1 cellular context compared by ENCODE assay signal in the genomic region with DNA sequence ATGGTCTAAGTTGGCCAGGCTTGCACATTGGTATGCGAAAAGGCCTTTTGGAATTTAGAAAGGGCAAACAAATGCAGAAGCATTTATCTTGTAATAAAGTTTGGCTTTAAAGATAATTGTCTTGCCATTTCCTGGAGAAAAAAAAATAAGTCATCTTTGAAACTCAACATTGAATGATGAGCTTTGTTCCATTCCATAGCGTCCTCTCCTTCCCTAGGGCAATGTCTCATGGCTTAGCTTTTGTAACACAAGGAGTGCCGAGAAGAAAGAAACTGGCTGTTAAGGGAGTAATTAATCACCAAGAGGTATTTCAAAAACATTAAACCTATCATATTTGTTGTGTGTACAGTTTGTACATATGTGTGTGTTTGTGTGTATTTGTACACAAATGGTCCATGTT.
TF ChIP-seq lines count a peak whose summit lies in the region.

No MANE protein-coding gene starts in this region.

TF ChIP-seq in SK-N-SH, 30 proteins besides CTCF, POLR2A, EP300 and RAD21 (continued from another document):
- TF ChIP-seq, protein P1, sequence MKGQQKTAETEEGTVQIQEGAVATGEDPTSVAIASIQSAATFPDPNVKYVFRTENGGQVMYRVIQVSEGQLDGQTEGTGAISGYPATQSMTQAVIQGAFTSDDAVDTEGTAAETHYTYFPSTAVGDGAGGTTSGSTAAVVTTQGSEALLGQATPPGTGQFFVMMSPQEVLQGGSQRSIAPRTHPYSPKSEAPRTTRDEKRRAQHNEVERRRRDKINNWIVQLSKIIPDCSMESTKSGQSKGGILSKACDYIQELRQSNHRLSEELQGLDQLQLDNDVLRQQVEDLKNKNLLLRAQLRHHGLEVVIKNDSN (IDR thresholded peaks at IDR 0.05; ENCODE audit: borderline replicate concordance, low read depth): no peak
- TF ChIP-seq, protein P2, sequence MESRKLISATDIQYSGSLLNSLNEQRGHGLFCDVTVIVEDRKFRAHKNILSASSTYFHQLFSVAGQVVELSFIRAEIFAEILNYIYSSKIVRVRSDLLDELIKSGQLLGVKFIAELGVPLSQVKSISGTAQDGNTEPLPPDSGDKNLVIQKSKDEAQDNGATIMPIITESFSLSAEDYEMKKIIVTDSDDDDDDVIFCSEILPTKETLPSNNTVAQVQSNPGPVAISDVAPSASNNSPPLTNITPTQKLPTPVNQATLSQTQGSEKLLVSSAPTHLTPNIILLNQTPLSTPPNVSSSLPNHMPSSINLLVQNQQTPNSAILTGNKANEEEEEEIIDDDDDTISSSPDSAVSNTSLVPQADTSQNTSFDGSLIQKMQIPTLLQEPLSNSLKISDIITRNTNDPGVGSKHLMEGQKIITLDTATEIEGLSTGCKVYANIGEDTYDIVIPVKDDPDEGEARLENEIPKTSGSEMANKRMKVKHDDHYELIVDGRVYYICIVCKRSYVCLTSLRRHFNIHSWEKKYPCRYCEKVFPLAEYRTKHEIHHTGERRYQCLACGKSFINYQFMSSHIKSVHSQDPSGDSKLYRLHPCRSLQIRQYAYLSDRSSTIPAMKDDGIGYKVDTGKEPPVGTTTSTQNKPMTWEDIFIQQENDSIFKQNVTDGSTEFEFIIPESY (IDR thresholded peaks at IDR 0.05; ENCODE audit: borderline replicate concordance, low read depth): no peak
